ENCODE assay signal across 25 cellular contexts in the genomic region with DNA sequence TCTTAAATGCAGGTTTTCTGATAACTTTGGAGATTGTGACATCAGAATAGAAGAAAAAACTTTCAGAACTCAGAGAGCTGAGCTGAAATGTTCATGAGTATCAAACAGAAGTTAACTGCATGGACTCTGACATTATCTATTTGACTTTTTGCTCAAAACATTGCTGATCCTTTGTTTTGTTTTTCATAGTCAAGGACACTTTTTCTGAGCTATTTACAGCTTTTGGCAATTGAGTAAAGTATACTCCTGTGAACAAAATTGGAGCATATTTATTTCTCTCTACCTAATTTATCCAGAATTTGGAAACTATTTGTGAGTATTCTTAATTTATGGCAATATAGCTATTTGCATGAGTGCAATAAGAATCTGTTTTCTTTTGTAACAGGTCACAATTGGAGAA. TPM values are rescaled to one million over a fixed set of nuclear protein-coding genes. Genes with fewer than 3 reads are reported as not detected.
"Had no signal": no experiment of that assay in that cellular context is flagged by ENCODE, and none has a peak within 500 bp of the region (broad histone marks: within the 10 kb centered on the region; RNA-seq: fewer than 3 reads in every experiment).

No MANE protein-coding gene starts in this region.

- H3K9me3 ChIP-seq: colonic mucosa, gastrocnemius medialis, prostate gland, right atrium auricular region, sigmoid colon, thoracic aorta had no signal

- H3K4me3 ChIP-seq: colonic mucosa, gastrocnemius medialis, prostate gland, right atrium auricular region, sigmoid colon, thoracic aorta, tibial nerve, upper lobe of left lung had no signal

- FAIRE-seq: keratinocyte, urothelium cell line had no signal

- H3K27ac ChIP-seq: colonic mucosa, gastrocnemius medialis, prostate gland, right atrium auricular region, sigmoid colon, thoracic aorta, tibial nerve, upper lobe of left lung had no signal

- H3K4me1 ChIP-seq: colonic mucosa, gastrocnemius medialis, prostate gland, right atrium auricular region, sigmoid colon, tibial nerve, upper lobe of left lung had no signal

- DNase-seq: colonic mucosa; effector CD8-positive, alpha-beta T cell; endodermal cell; foreskin fibroblast; gastrocnemius medialis; head of caudate nucleus; nephron progenitor cell; nucleus accumbens; sigmoid colon; stimulated activated CD4-positive, alpha-beta T cell treated with anti-CD3 and anti-CD28 coated beads, Interleukin-2, amount 100 ng/mL, for 24 hours; stimulated activated CD4-positive, alpha-beta T cell treated with anti-CD3 and anti-CD28 coated beads, Interleukin-4, amount 100 ng/mL, for 4 hours; stimulated activated naive CD8-positive, alpha-beta T cell treated with anti-CD3 and anti-CD28 coated beads, Interleukin-15, Interleukin-2, amounts not matched to agents 100 U/mL and 50 U/mL, for 24 hours; substantia nigra; upper lobe of left lung had no signal

- H3K36me3 ChIP-seq: colonic mucosa, gastrocnemius medialis, prostate gland, right atrium auricular region, sigmoid colon, thoracic aorta, tibial nerve, upper lobe of left lung had no signal

- ATAC-seq: esophagus mucosa; gastrocnemius medialis; naive thymus-derived CD8-positive, alpha-beta T cell; stimulated activated memory B cell treated with anti-CD40 and anti-IgM and Interleukin-4, amounts not matched to agents 10 μg/mL and 1 μg/mL and 100 μg/mL, for 72 hours; stimulated activated naive CD8-positive, alpha-beta T cell treated with anti-CD3 and anti-CD28 coated beads, Interleukin-15, Interleukin-2, amounts not matched to agents 100 U/mL and 50 U/mL, for 24 hours had no signal

- H3K27me3 ChIP-seq: colonic mucosa, gastrocnemius medialis, right atrium auricular region, upper lobe of left lung had no signal

RNA-seq across cellular contexts. Expression of gene KCP, which starts 11.1 kb away (rescaled TPM):
- total RNA-seq: lung microvascular endothelial cell, right atrium auricular region had no signal
- polyA plus RNA-seq: keratinocyte; naive thymus-derived CD8-positive, alpha-beta T cell had no signal

RNA-seq across cellular contexts. Expression of gene IRF5, which starts 38.3 kb away (rescaled TPM):
- total RNA-seq: glomerular endothelial cell, lung microvascular endothelial cell had no signal
